Comparison of ENCODE assay signal across 8 cellular contexts in the genomic region with DNA sequence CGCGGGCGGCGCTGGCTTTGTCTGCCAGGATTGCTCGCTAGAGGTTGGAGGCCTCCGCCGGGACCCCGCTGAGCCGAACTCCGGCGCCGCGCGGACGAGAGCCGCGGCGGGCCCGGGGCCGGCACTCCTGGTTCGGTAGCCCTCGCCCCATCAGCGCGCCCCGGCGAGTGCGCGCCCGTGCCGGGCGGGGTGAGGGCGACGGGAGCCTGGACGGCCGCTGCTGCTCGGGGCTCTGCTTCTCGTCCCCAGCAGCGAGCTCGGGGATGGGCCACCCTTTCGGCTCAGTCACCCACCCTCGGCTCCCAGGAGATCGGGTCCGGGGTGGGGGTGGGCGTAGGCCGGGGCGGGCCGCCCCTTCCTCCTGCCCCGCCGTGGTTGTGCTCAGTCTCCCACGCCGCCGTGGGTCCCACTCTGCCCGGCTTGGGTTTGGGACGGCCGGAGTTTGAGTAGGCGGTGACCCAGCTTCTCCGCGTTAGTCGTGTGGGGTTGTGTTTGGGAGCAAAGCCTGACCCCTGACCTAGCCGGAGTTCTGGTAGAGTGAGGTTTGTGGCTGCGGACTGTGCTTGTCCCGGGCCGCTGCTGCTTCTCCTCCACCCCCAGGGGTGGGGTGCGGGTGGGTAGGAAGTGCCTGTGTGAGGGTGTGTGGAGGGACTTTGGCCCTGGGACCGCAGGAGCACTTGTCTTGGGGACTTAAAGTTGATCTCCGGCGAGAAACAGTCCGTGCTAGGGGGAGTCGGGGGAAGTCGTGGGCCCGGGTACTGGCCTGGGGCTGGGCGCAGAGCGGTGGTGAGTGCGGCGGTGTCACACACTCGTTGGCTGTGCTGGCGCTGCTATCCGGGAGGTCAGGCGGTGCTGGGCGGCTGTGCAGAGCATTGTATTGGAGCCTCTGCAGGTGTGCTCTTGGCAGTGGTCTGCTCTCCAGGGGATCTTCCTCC. TPM values are rescaled to one million over a fixed set of nuclear protein-coding genes. Genes with fewer than 3 reads are reported as not detected.
A peak's percentile ranks its signal among the peaks of the same experiment; 100 is the strongest.
DNase-seq lines count a peak whose midpoint lies in the region; ATAC-seq and TF ChIP-seq lines count a peak whose summit lies in the region.

No MANE protein-coding gene starts in this region.

- H3K36me3 Mint-ChIP-seq in effector memory CD8-positive, alpha-beta T cell (ENCODE audit: insufficient read depth) = peaks cover 31% of the 10 kb centered on the region
- H3K36me3 Mint-ChIP-seq in mesothelial cell of epicardium = no peaks in the 10 kb centered on the region

- peak; percentile 40 for DNase-seq in BE2C
- peak; percentile 40 for DNase-seq in SK-N-DZ (ENCODE audit: low spot score)
- DNase-seq in effector memory CD8-positive, alpha-beta T cell = no peak
- peak in 1 of 2 experiments; percentile 56 for DNase-seq in mesothelial cell of epicardium (ENCODE audit: low spot score in 2 of 2, unreplicated experiment in 2 of 2)
- peak; percentile 36 for DNase-seq in uterus
- DNase-seq in ecto neural progenitor cell (ENCODE audit: low spot score) = no peak

- H3K4me1 Mint-ChIP-seq in effector memory CD8-positive, alpha-beta T cell (ENCODE audit: low read depth in 2 of 2) = peaks cover 48 to 50% of the 10 kb centered on the region in 2 donors
- peaks cover 47% of the 10 kb centered on the region for H3K4me1 Mint-ChIP-seq in mesothelial cell of epicardium

- H3K27ac Mint-ChIP-seq in effector memory CD8-positive, alpha-beta T cell = peak overlapping the region; percentile 92 to 93
- H3K27ac Mint-ChIP-seq in mesothelial cell of epicardium = peak overlapping the region; percentile 93

- H3K4me3 ChIP-seq in BE2C (ENCODE audit: low read depth, low read length) = peak overlapping the region; percentile 73
- H3K4me3 ChIP-seq in uterus = peak overlapping the region; percentile 65 to 79

- no peak for TF ChIP-seq POLR2A in uterus (IDR thresholded peaks at IDR 0.05)

- no peaks in the 10 kb centered on the region for H3K9me3 Mint-ChIP-seq in effector memory CD8-positive, alpha-beta T cell
- no peaks in the 10 kb centered on the region for H3K9me3 Mint-ChIP-seq in mesothelial cell of epicardium

- H3K27ac ChIP-seq in uterus = peak overlapping the region; percentile 96 to 99

- H3K4me1 ChIP-seq in BE2C (peaks cover 9% of the 10 kb centered on the region), uterus (peaks cover 0 to 16% of the 10 kb centered on the region in 2 donors)

- H3K27me3 Mint-ChIP-seq in effector memory CD8-positive, alpha-beta T cell = no peaks in the 10 kb centered on the region
- H3K27me3 Mint-ChIP-seq in mesothelial cell of epicardium (ENCODE audit: low read depth) = no peaks in the 10 kb centered on the region

- ATAC-seq in GM18907 (IDR thresholded peaks at IDR 0.05; ENCODE audit: unreplicated experiment) (peak; percentile 28), HG03095 (IDR thresholded peaks at IDR 0.05; ENCODE audit: unreplicated experiment) (peak; percentile 17)
- peak; percentile 24 for ATAC-seq in effector memory CD8-positive, alpha-beta T cell (replicated peaks)

- H3K9me3 ChIP-seq in BE2C = no peaks in the 10 kb centered on the region
- no peaks in the 10 kb centered on the region for H3K9me3 ChIP-seq in uterus

- no peaks in the 10 kb centered on the region for H3K27me3 ChIP-seq in BE2C
- H3K27me3 ChIP-seq in uterus = no peaks in the 10 kb centered on the region

- no peaks in the 10 kb centered on the region for H3K36me3 ChIP-seq in BE2C
- no peaks in the 10 kb centered on the region for H3K36me3 ChIP-seq in uterus

- intact Hi-C loops in uterus (cut with DNase I; ENCODE audit: low total_unique reads) = loop anchor here (5.0 kb wide), 1 partner anchor 48 kb away; no protein-coding TSS in a partner anchor

- TF ChIP-seq CTCF in BE2C (IDR thresholded peaks at IDR 0.05; ENCODE audit: low read depth, low read length) (no peak), mesothelial cell of epicardium (IDR thresholded peaks at IDR 0.05; ENCODE audit: unreplicated experiment) (no peak), uterus (IDR thresholded peaks at IDR 0.05) (no peak)

- peak overlapping the region; percentile 92 to 97 for H3K4me3 Mint-ChIP-seq in effector memory CD8-positive, alpha-beta T cell
- peak overlapping the region; percentile 88 for H3K4me3 Mint-ChIP-seq in mesothelial cell of epicardium

RNA-seq across cellular contexts. Expression of gene TSPAN14, which starts 0.7 kb away (rescaled TPM):
- 29.9 TPM for polyA plus RNA-seq in BE2C (2012; ENCODE audit: insufficient read depth, insufficient read length, low read depth)
- 34.6 and 36.3 TPM in 2 replicates for polyA plus RNA-seq in SK-N-DZ (2014; cell fraction: cytosol; rRNA removed)
- polyA plus RNA-seq in SK-N-DZ (2014; cell fraction: nucleus; rRNA removed) = 16.0 and 16.4 TPM in 2 replicates
- total RNA-seq in mesothelial cell of epicardium (106 to 113 TPM (median 109 TPM) in 3 replicates), uterus (100 to 1,000 TPM in 1 of 4 donors, 10 to 100 TPM in 3; 37.1 to 110 (median 66.1) TPM)

RNA-seq across cellular contexts. Expression of gene PRXL2A, which starts 46.4 kb away (rescaled TPM):
- polyA plus RNA-seq in BE2C (2012; ENCODE audit: insufficient read depth, insufficient read length, low read depth) = 55.6 TPM
- polyA plus RNA-seq in SK-N-DZ (2014; cell fraction: cytosol; rRNA removed) = 94.0 and 107 TPM in 2 replicates
- polyA plus RNA-seq in SK-N-DZ (2014; cell fraction: nucleus; rRNA removed) = 19.5 and 26.8 TPM in 2 replicates
- 93.9 to 101 TPM (median 97.0 TPM) in 3 replicates for total RNA-seq in mesothelial cell of epicardium
- total RNA-seq in uterus = 10 to 100 TPM; 12.3 to 70.7 (median 50.9) TPM

Comparison
In these comparisons a context has a peak if more than half of its experiments do, and no peak if none do; other contexts are left out.
1. DNase-seq: peak in BE2C (single experiment), SK-N-DZ (single experiment) and uterus (2 of 2); none in effector memory CD8-positive, alpha-beta T cell (0 of 3) and ecto neural progenitor cell (single experiment).
2. Peak in every context shown above with its lines, with median percentiles within 50 percentile points of each other: ATAC-seq.